ENCODE assay signal across 8 cellular contexts in genomic region chr4:184265566-184266351, GRCh38. TPM values are rescaled to one million over a fixed set of nuclear protein-coding genes. Genes with fewer than 3 reads are reported as not detected.
A peak's percentile ranks its signal among the peaks of the same experiment; 100 is the strongest.
DNase-seq lines count a peak whose midpoint lies in the region; ATAC-seq and TF ChIP-seq lines count a peak whose summit lies in the region.

No MANE protein-coding gene starts in this region.

- H3K27me3 Mint-ChIP-seq in Calu3 (ENCODE audit: unreplicated experiment) (no peaks in the 10 kb centered on the region), endodermal cell (ENCODE audit: insufficient read depth) (no peaks in the 10 kb centered on the region)

- H3K9ac ChIP-seq in endodermal cell (ENCODE audit: extremely low read depth, low read length, poor library complexity, severe bottlenecking) = no peak overlapping the region

- H3K9me2 ChIP-seq in OCI-LY7 (ENCODE audit: insufficient read depth, low read length) = no peaks in the 10 kb centered on the region

- H3K27me3 ChIP-seq in endodermal cell (ENCODE audit: control insufficient read depth, insufficient read depth, low read length, poor library complexity, severe bottlenecking) = no peaks in the 10 kb centered on the region
- H3K27me3 ChIP-seq in body of pancreas = no peaks in the 10 kb centered on the region

- 84 to 93% methylated on average over 9 to 14 of the region's 16 CpGs for WGBS in endodermal cell (ENCODE audit: insufficient coverage in 1 of 2, insufficient read length in 1 of 2), 2 experiments
- 78 to 81% methylated on average over 16 of the region's 16 CpGs for WGBS in body of pancreas, 2 donors

- TF ChIP-seq POLR2A in body of pancreas (IDR thresholded peaks at IDR 0.05) = no peak

- TF ChIP-seq CTCF in Calu3 (IDR thresholded peaks at IDR 0.05; ENCODE audit: unreplicated experiment) (no peak), OCI-LY7 (conservative IDR thresholded peaks at IDR 0.05; ENCODE audit: low read length) (no peak), endodermal cell (conservative IDR thresholded peaks at IDR 0.05) (no peak), body of pancreas (IDR thresholded peaks at IDR 0.05) (no peak), coronary artery (IDR thresholded peaks at IDR 0.05) (no peak)

- no peaks in the 10 kb centered on the region for H4K20me1 ChIP-seq in OCI-LY7 (ENCODE audit: insufficient read depth, low read length)

- H3K4me2 ChIP-seq in OCI-LY7 (ENCODE audit: low read length) = peak overlapping the region; percentile 55

- peaks cover 26% of the 10 kb centered on the region for H3K4me1 Mint-ChIP-seq in Calu3 (ENCODE audit: low read depth, unreplicated experiment)
- H3K4me1 Mint-ChIP-seq in endodermal cell = no peaks in the 10 kb centered on the region

- H3K36me3 ChIP-seq in OCI-LY7 (ENCODE audit: insufficient read depth, low read length) = no peaks in the 10 kb centered on the region
- no peaks in the 10 kb centered on the region for H3K36me3 ChIP-seq in endodermal cell (ENCODE audit: control insufficient read depth, insufficient read depth, low read length)
- H3K36me3 ChIP-seq in body of pancreas (replicated peaks in 1 of 2; ENCODE audit: insufficient read depth in 1 of 2, low read depth in 2 of 2) = no peaks in the 10 kb centered on the region

- H3K4me3 ChIP-seq in OCI-LY7 (ENCODE audit: low read depth, low read length, poor library complexity, severe bottlenecking) (peak overlapping the region; percentile 3), endodermal cell (ENCODE audit: low read length) (no peak overlapping the region), body of pancreas (no peak overlapping the region), coronary artery (no peak overlapping the region)

- H3K79me2 ChIP-seq in OCI-LY7 (ENCODE audit: insufficient read depth, low read depth, low read length) = no peaks in the 10 kb centered on the region

- BruUV-seq in Calu3 (replicated peaks; lab: Mats Ljungman, UMichigan) = TSS peak; percentile 82
- no TSS peak for BruUV-seq in OCI-LY7 (replicated peaks; lab: Mats Ljungman, UMichigan)

- POLR2A ChIA-PET in OCI-LY7 (lab: Charles Lee) = interaction anchor here (0.5 to 9.4 kb wide), 34 partner anchors 8 to 384 kb away, joined by 3 to 283 read pairs (median 4); partner anchors contain the start of genes CASP3 and PRIMPOL

- H3K36me3 Mint-ChIP-seq in Calu3 (ENCODE audit: insufficient read depth, unreplicated experiment) (peaks cover 8% of the 10 kb centered on the region), endodermal cell (ENCODE audit: low read depth) (no peaks in the 10 kb centered on the region)

- H3K9me3 Mint-ChIP-seq in Calu3 (ENCODE audit: low read depth, unreplicated experiment) = no peaks in the 10 kb centered on the region
- H3K9me3 Mint-ChIP-seq in endodermal cell = no peaks in the 10 kb centered on the region

- H3K27ac ChIP-seq in OCI-LY7 (ENCODE audit: low read depth, low read length, poor library complexity, severe bottlenecking) (peak overlapping the region; percentile 88), endodermal cell (ENCODE audit: low read depth, low read length) (no peak overlapping the region), body of pancreas (no peak overlapping the region), coronary artery (no peak overlapping the region)

- peak; percentile 34 for ATAC-seq in GM21529 (IDR thresholded peaks at IDR 0.05; ENCODE audit: unreplicated experiment)
- ATAC-seq in body of pancreas = no peak
- ATAC-seq in GM21360 (IDR thresholded peaks at IDR 0.05; ENCODE audit: unreplicated experiment) = no peak

- peak overlapping the region; percentile 94 for H3K27ac Mint-ChIP-seq in Calu3 (ENCODE audit: unreplicated experiment)
- no peak overlapping the region for H3K27ac Mint-ChIP-seq in endodermal cell

- CTCF ChIA-PET in Calu3 (lab: Charles Lee) = interaction anchor here (0.6 to 1.4 kb wide), 7 partner anchors 22 to 463 kb away, joined by 3 to 7 read pairs (median 4); no protein-coding TSS in a partner anchor
- CTCF ChIA-PET in OCI-LY7 (lab: Charles Lee; ENCODE audit: unreplicated experiment) = interaction anchor here (0.6 to 2.2 kb wide), 9 partner anchors 8 to 478 kb away, joined by 3 to 13 read pairs (median 5); no protein-coding TSS in a partner anchor

- H3K4me3 Mint-ChIP-seq in Calu3 (ENCODE audit: low read depth, unreplicated experiment) = peak overlapping the region; percentile 76
- H3K4me3 Mint-ChIP-seq in endodermal cell = no peak overlapping the region

- H3K9me3 ChIP-seq in OCI-LY7 (ENCODE audit: low read length) = no peaks in the 10 kb centered on the region
- H3K9me3 ChIP-seq in endodermal cell (ENCODE audit: control insufficient read depth, low read length) = no peaks in the 10 kb centered on the region
- H3K9me3 ChIP-seq in body of pancreas = no peaks in the 10 kb centered on the region

- H2AFZ ChIP-seq in OCI-LY7 (ENCODE audit: low read length) = peak overlapping the region; percentile 83

- DNase-seq in Calu3 (peak; percentile 57), OCI-LY7 (ENCODE audit: low spot score) (no peak), endodermal cell (peak; percentile 54), body of pancreas (no peak), HPDE6-E6E7 (ENCODE audit: extremely low spot score) (no peak), coronary artery (ENCODE audit: low spot score) (no peak)

- peaks cover 69% of the 10 kb centered on the region for H3K4me1 ChIP-seq in OCI-LY7 (ENCODE audit: insufficient read depth, low read length, poor library complexity, severe bottlenecking)
- H3K4me1 ChIP-seq in endodermal cell (ENCODE audit: control insufficient read depth, insufficient read depth, low read length) = no peaks in the 10 kb centered on the region
- H3K4me1 ChIP-seq in body of pancreas = no peaks in the 10 kb centered on the region

- intact Hi-C loops in Calu3 (cut with micrococcal nuclease; ENCODE audit: unreplicated experiment) (loop anchor here (5.0 kb wide), 2 partner anchors 117 to 382 kb away; partner anchors contain the start of genes CASP3 and PRIMPOL), OCI-LY7 (cut with micrococcal nuclease; ENCODE audit: unreplicated experiment) (loop anchor here (2.0 to 5.0 kb wide), 7 partner anchors 49 to 552 kb away; partner anchors contain the start of genes CASP3, CENPU and PRIMPOL), body of pancreas (cut with DNase I) (loop anchor here (5.0 kb wide), 1 partner anchor 277 kb away; no protein-coding TSS in a partner anchor)

RNA-seq across cellular contexts. Expression of gene ENPP6, which starts 48.1 kb away (rescaled TPM):
- not detected in 2 replicates for total RNA-seq in Calu3 (2022)
- total RNA-seq in OCI-LY7 (2014; rRNA removed; shearing (Covaris generic)) = not detected in 2 replicates
- total RNA-seq in OCI-LY7 (2022) = not detected in 2 replicates
- total RNA-seq in endodermal cell = under 1 TPM in 1 of 2 donors, not detected in 1; 0.07 TPM
- 0.11 TPM for polyA plus RNA-seq in endodermal cell (2013, experiment 1 of 2)
- polyA plus RNA-seq in endodermal cell (2013, experiment 2 of 2) = not detected
- not detected for total RNA-seq in body of pancreas

Comparison
In these comparisons a context has a peak if more than half of its experiments do, and no peak if none do; other contexts are left out.
1. DNase-seq: peak in Calu3 (single experiment) and endodermal cell (single experiment); none in OCI-LY7 (single experiment), body of pancreas (0 of 4), HPDE6-E6E7 (single experiment) and coronary artery (single experiment).